20 cellular contexts compared by ENCODE assay signal in genomic region chr4:42344260-42344659, GRCh38. TPM values are rescaled to one million over a fixed set of nuclear protein-coding genes. Genes with fewer than 3 reads are reported as not detected.
DNase-seq lines count a peak whose midpoint lies in the region; ATAC-seq, FAIRE-seq and TF ChIP-seq lines count a peak whose summit lies in the region.
"Had no signal": no experiment of that assay in that cellular context is flagged by ENCODE, and none has a peak within 500 bp of the region (broad histone marks: within the 10 kb centered on the region; RNA-seq: fewer than 3 reads in every experiment).

No MANE protein-coding gene starts in this region.

- no TSS peak for BruUV-seq in HepG2 (replicated peaks; lab: Mats Ljungman, UMichigan)

- no peak for FAIRE-seq in HepG2 (lab: Jason Lieb, UNC)
- no peak for FAIRE-seq in small intestine (lab: Jason Lieb, UNC)
- FAIRE-seq: A549 had no signal

- no peak for TF ChIP-seq RAD21 in HepG2 (CRISPR knock-in tag; IDR thresholded peaks at IDR 0.05)

- 0 out of 2 replicates have a peak, but pooled peaks cover 5% of the 10 kb centered on the region for H3F3A ChIP-seq in GM23338 (replicated peaks; ENCODE audit: low read depth)

- H3K4me3 ChIP-seq in HepG2 (replicated peaks in 1 of 3; ENCODE audit: insufficient read depth in 1 of 3, low read depth in 2 of 3, low read length in 3 of 3) (no peak overlapping the region), right lobe of liver (no peak overlapping the region), GM23338 (no peak overlapping the region), small intestine (ENCODE audit: low read depth in 1 of 2, low read length in 2 of 2) (no peak overlapping the region)
- H3K4me3 ChIP-seq: A549, body of pancreas, dorsolateral prefrontal cortex, esophagus muscularis mucosa, Peyer's patch had no signal

- no peak overlapping the region for H3K9ac ChIP-seq in HepG2 (ENCODE audit: insufficient read depth, low read depth, low read length)

- no peaks in the 10 kb centered on the region; the same call in 1 of the 2 replicates for H3K9me2 ChIP-seq in GM23338 (ENCODE audit: insufficient read depth)

- H3K4me1 ChIP-seq in HepG2 (ENCODE audit: insufficient read depth, low read length) (no peaks in the 10 kb centered on the region), right lobe of liver (no peaks in the 10 kb centered on the region), GM23338 (ENCODE audit: insufficient read depth) (peaks cover 11% of the 10 kb centered on the region), small intestine (ENCODE audit: control insufficient read depth in 2 of 2, insufficient read depth in 1 of 2, low read depth in 1 of 2, low read length in 1 of 2) (peaks cover 0 to 3% of the 10 kb centered on the region in 2 donors)
- H3K4me1 ChIP-seq: A549, body of pancreas, Peyer's patch had no signal

- peaks cover 0 to 14% of the 10 kb centered on the region in 2 experiments; a peak in 2 of 5 replicates for H3K27me3 ChIP-seq in HepG2 (ENCODE audit: control insufficient read depth in 1 of 2, insufficient read depth in 2 of 2, low read length in 2 of 2)
- no peaks in the 10 kb centered on the region for H3K27me3 ChIP-seq in right lobe of liver
- no peaks in the 10 kb centered on the region for H3K27me3 ChIP-seq in GM23338 (ENCODE audit: insufficient read depth)
- H3K27me3 ChIP-seq in small intestine (ENCODE audit: control insufficient read depth in 2 of 2, insufficient read depth in 2 of 2, low read length in 2 of 2) = peaks cover 0 to 2% of the 10 kb centered on the region in 2 donors
- H3K27me3 ChIP-seq: body of pancreas, Peyer's patch had no signal

- TF ChIP-seq EP300 in HepG2 (IDR thresholded peaks at IDR 0.05; ENCODE audit: low read depth in 2 of 2, low read length in 2 of 2) = no peak
- no peak for TF ChIP-seq EP300 in HepG2 (CRISPR knock-in tag; IDR thresholded peaks at IDR 0.05; ENCODE audit: borderline replicate concordance)

- in situ Hi-C loops in HepG2 (cut with HindIII; ENCODE audit: extremely low pct_ligation_motif_present, low pct_unique_long_range_greater_than_20kb) = no loop called here

- H3K27ac ChIP-seq in HepG2 (ENCODE audit: extremely low read length, insufficient read depth, low read length) (no peak overlapping the region), right lobe of liver (no peak overlapping the region), GM23338 (ENCODE audit: low read depth) (no peak overlapping the region), small intestine (ENCODE audit: low read depth in 1 of 2, low read length in 1 of 2) (no peak overlapping the region)
- H3K27ac ChIP-seq: A549, body of pancreas, dorsolateral prefrontal cortex, esophagus muscularis mucosa, Peyer's patch had no signal

- H3K4me3 Mint-ChIP-seq in GM23338 = no peak overlapping the region
- no peak overlapping the region for H3K4me3 Mint-ChIP-seq in activated naive CD8-positive, alpha-beta T cell treated with anti-CD3 and anti-CD28 coated beads, Interleukin-2, amount 50 U/mL, for 24 hours
- H3K4me3 Mint-ChIP-seq: CD14-positive monocyte, HFFc6, immature natural killer cell had no signal

- peak; percentile 35; the same call in 1 of the 3 replicates for ATAC-seq in HepG2
- ATAC-seq in right lobe of liver = no peak
- ATAC-seq in GM23338 = no peak
- peak; percentile 66 for ATAC-seq in HG03442 (IDR thresholded peaks at IDR 0.05; ENCODE audit: unreplicated experiment)
- ATAC-seq in activated naive CD8-positive, alpha-beta T cell treated with anti-CD3 and anti-CD28 coated beads, Interleukin-2, amount 50 U/mL, for 24 hours = no peak
- ATAC-seq: A549, body of pancreas had no signal

- 1% methylated on average over 7 of the region's 7 CpGs for WGBS in HepG2 (ENCODE audit: low lambda C conversion rate)
- 20% methylated on average over 7 of the region's 7 CpGs for WGBS in right lobe of liver (ENCODE audit: insufficient coverage, low coverage, low lambda C conversion rate, missing lambda C conversion rate)
- 12 to 51% (median 24%) methylated on average over 7 of the region's 7 CpGs for WGBS in small intestine, 3 donors

- H3K27ac Mint-ChIP-seq in GM23338 = no peak overlapping the region
- no peak overlapping the region for H3K27ac Mint-ChIP-seq in activated naive CD8-positive, alpha-beta T cell treated with anti-CD3 and anti-CD28 coated beads, Interleukin-2, amount 50 U/mL, for 24 hours
- H3K27ac Mint-ChIP-seq: CD14-positive monocyte, HFFc6, immature natural killer cell had no signal

- TF ChIP-seq CTCF in HepG2 (CRISPR knock-in tag; IDR thresholded peaks at IDR 0.05) = no peak
- TF ChIP-seq CTCF in right lobe of liver (IDR thresholded peaks at IDR 0.05) = no peak
- TF ChIP-seq CTCF in GM23338 (conservative IDR thresholded peaks at IDR 0.05; ENCODE audit: low read depth in 2 of 2) = no peak

- H3K79me2 ChIP-seq in HepG2 (ENCODE audit: insufficient read depth, low read length) = no peaks in the 10 kb centered on the region
- H3K79me2 ChIP-seq in GM23338 (replicated peaks; ENCODE audit: insufficient read depth) = no peaks in the 10 kb centered on the region

- DNase-seq in HepG2 (ENCODE audit: low spot score) (no peak), right lobe of liver (no peak), GM23338 (ENCODE audit: low spot score) (no peak), small intestine (peak; percentile 49), NCI-H69 (lab: John Stamatoyannopoulos, UW) (no peak), UCSD-AML1 (lab: John Stamatoyannopoulos, UW; ENCODE audit: unreplicated experiment) (no peak)
- DNase-seq in activated naive CD8-positive, alpha-beta T cell treated with anti-CD3 and anti-CD28 coated beads, Interleukin-2, amount 50 U/mL, for 24 hours = no peak
- DNase-seq: activated CD4-positive, alpha-beta T cell treated with anti-CD3 and anti-CD28 coated beads, Interleukin-2, amount 50 U/mL, for 1 hour; activated naive CD4-positive, alpha-beta T cell treated with anti-CD3 and anti-CD28 coated beads, Interleukin-2, amount 50 U/mL, for 16 hours; body of pancreas; dorsolateral prefrontal cortex; HFFc6; immature natural killer cell; mesendoderm; NCI-H2081 treated with DMSO at 0.1 percent for 48 hours; Peyer's patch had no signal

- H4K20me1 ChIP-seq in HepG2 (ENCODE audit: insufficient read depth, low read length) (no peaks in the 10 kb centered on the region), GM23338 (replicated peaks; ENCODE audit: insufficient read depth) (no peaks in the 10 kb centered on the region)

- POLR2A ChIA-PET in HepG2 (lab: Yijun Ruan, JAX) = no interaction called here

- H3K9me3 ChIP-seq in HepG2 (ENCODE audit: low read length) (no peaks in the 10 kb centered on the region), right lobe of liver (no peaks in the 10 kb centered on the region), small intestine (ENCODE audit: control insufficient read depth, low read depth) (no peaks in the 10 kb centered on the region)
- H3K9me3 ChIP-seq: A549, body of pancreas, esophagus muscularis mucosa, Peyer's patch had no signal

- H3K4me2 ChIP-seq in HepG2 (ENCODE audit: low read depth, low read length) (no peak overlapping the region), GM23338 (no peak overlapping the region)
- H3K4me2 ChIP-seq: A549 had no signal

- intact Hi-C loops in HepG2 (cut with micrococcal nuclease; ENCODE audit: unreplicated experiment) (no loop called here), right lobe of liver (cut with DNase I) (no loop called here)

- no peaks in the 10 kb centered on the region for H3K36me3 Mint-ChIP-seq in GM23338 (ENCODE audit: low read depth)
- no peaks in the 10 kb centered on the region for H3K36me3 Mint-ChIP-seq in activated naive CD8-positive, alpha-beta T cell treated with anti-CD3 and anti-CD28 coated beads, Interleukin-2, amount 50 U/mL, for 24 hours (ENCODE audit: low read depth)
- H3K36me3 Mint-ChIP-seq: CD14-positive monocyte, immature natural killer cell had no signal

- H2AFZ ChIP-seq in HepG2 (ENCODE audit: low read length) = no peak overlapping the region
- peak overlapping the region; percentile 49 for H2AFZ ChIP-seq in GM23338

- TF ChIP-seq POLR2A in HepG2 (IDR thresholded peaks at IDR 0.05; ENCODE audit: insufficient read depth in 1 of 2, low read depth in 2 of 2, low read length in 2 of 2) = no peak
- TF ChIP-seq POLR2A in right lobe of liver (IDR thresholded peaks at IDR 0.05) = no peak

- peaks cover 2% of the 10 kb centered on the region for H3K27me3 Mint-ChIP-seq in GM23338 (ENCODE audit: insufficient read depth, low read depth, poor library complexity)
- H3K27me3 Mint-ChIP-seq in activated naive CD8-positive, alpha-beta T cell treated with anti-CD3 and anti-CD28 coated beads, Interleukin-2, amount 50 U/mL, for 24 hours = no peaks in the 10 kb centered on the region

- no peaks in the 10 kb centered on the region for H3K36me3 ChIP-seq in HepG2 (replicated peaks in 1 of 2; ENCODE audit: control insufficient read depth in 1 of 2, insufficient read depth in 2 of 2, low read length in 2 of 2)
- no peaks in the 10 kb centered on the region for H3K36me3 ChIP-seq in right lobe of liver
- no peaks in the 10 kb centered on the region for H3K36me3 ChIP-seq in GM23338 (ENCODE audit: insufficient read depth)
- H3K36me3 ChIP-seq in small intestine (ENCODE audit: control insufficient read depth in 2 of 2, insufficient read depth in 2 of 2, low read length in 2 of 2) = no peaks in the 10 kb centered on the region
- H3K36me3 ChIP-seq: esophagus muscularis mucosa, Peyer's patch had no signal

- CTCF ChIA-PET in HepG2 (lab: Yijun Ruan, JAX; ENCODE audit: low intra/inter-chr PET ratio, low total read pairs) = no interaction called here

- peaks cover 26% of the 10 kb centered on the region for H3K4me1 Mint-ChIP-seq in GM23338
- no peaks in the 10 kb centered on the region for H3K4me1 Mint-ChIP-seq in activated naive CD8-positive, alpha-beta T cell treated with anti-CD3 and anti-CD28 coated beads, Interleukin-2, amount 50 U/mL, for 24 hours
- H3K4me1 Mint-ChIP-seq: CD14-positive monocyte, immature natural killer cell had no signal

- H3K9me3 Mint-ChIP-seq in GM23338 = no peaks in the 10 kb centered on the region
- H3K9me3 Mint-ChIP-seq in activated naive CD8-positive, alpha-beta T cell treated with anti-CD3 and anti-CD28 coated beads, Interleukin-2, amount 50 U/mL, for 24 hours = no peaks in the 10 kb centered on the region

RNA-seq across cellular contexts. Expression of gene SHISA3, which starts 53.0 kb away (rescaled TPM):
- total RNA-seq in HepG2 (2016; rRNA removed; fragmentation: Illumina TruSeq; extraction: Trizol) (not detected in 2 replicates), right lobe of liver (under 1 TPM; 0.12 to 0.69 (median 0.36) TPM)
- total RNA-seq in HepG2 (2016; cell fraction: cytosol; rRNA removed; fragmentation: Illumina TruSeq; extraction: Trizol; ENCODE audit: low read depth) = not detected in 2 replicates
- not detected in 2 replicates for total RNA-seq in HepG2 (2016; cell fraction: insoluble cytoplasmic fraction; rRNA removed; fragmentation: Illumina TruSeq; extraction: Trizol)
- not detected in 2 replicates for total RNA-seq in HepG2 (2016; cell fraction: membrane; rRNA removed; fragmentation: Illumina TruSeq; extraction: Trizol)
- not detected in 2 replicates for total RNA-seq in HepG2 (2016; cell fraction: nucleus; rRNA removed; fragmentation: Illumina TruSeq; extraction: Trizol)
- polyA plus RNA-seq in HepG2 (2011; rRNA removed) (not detected in 2 replicates), GM23338 (2016; fragmentation: Nextera tagmentation; extraction: Ambion mirVana) (3.5 and 5.0 TPM in 2 replicates), small intestine (10 to 100 TPM in 1 of 3 donors, under 1 TPM in 2; 0.45 to 12.8 (median 0.54) TPM)
- not detected in 2 replicates for polyA plus RNA-seq in HepG2 (2011; cell fraction: cytosol; rRNA removed)
- not detected in 2 replicates for polyA plus RNA-seq in HepG2 (2011; cell fraction: nucleus; rRNA removed)
- polyA plus RNA-seq in HepG2 (2012) = not detected in 2 replicates
- polyA plus RNA-seq in HepG2 (2016; cell fraction: cytosol; fragmentation: Illumina TruSeq; extraction: Trizol; ENCODE audit: low read depth) = not detected in 2 replicates
- not detected in 2 replicates for polyA plus RNA-seq in HepG2 (2016; cell fraction: insoluble cytoplasmic fraction; fragmentation: Illumina TruSeq; extraction: Trizol; ENCODE audit: low read depth)
- not detected in 2 replicates for polyA plus RNA-seq in HepG2 (2016; cell fraction: membrane; fragmentation: Illumina TruSeq; extraction: Trizol; ENCODE audit: low read depth)
- not detected in 2 replicates for polyA plus RNA-seq in HepG2 (2016; cell fraction: nucleus; fragmentation: Illumina TruSeq; extraction: Trizol; ENCODE audit: insufficient read depth, low read depth)
- not detected in 2 replicates for polyA minus RNA-seq in HepG2 (2011; rRNA and poly(A)+ RNA removed; ENCODE audit: low replicate concordance)
- not detected in 2 replicates for polyA minus RNA-seq in HepG2 (2011; cell fraction: cytosol; rRNA and poly(A)+ RNA removed)
- polyA minus RNA-seq in HepG2 (2011; cell fraction: nucleus; rRNA and poly(A)+ RNA removed) = not detected in 2 replicates
- total RNA-seq in GM23338 (2014; rRNA removed; shearing (Covaris generic)) = 4.4 and 6.6 TPM in 2 replicates
- total RNA-seq: HFFc6 had no signal
- polyA plus RNA-seq: A549, CD14-positive monocyte had no signal

Comparison
In these comparisons a context has a peak if more than half of its experiments do, and no peak if none do; other contexts are left out.
1. ATAC-seq: peak in HepG2 (single experiment) and HG03442 (single experiment); none in right lobe of liver (0 of 4), GM23338 (single experiment) and activated naive CD8-positive, alpha-beta T cell treated with anti-CD3 and anti-CD28 coated beads, Interleukin-2, amount 50 U/mL, for 24 hours (single experiment).